Comparison of ENCODE assay signal across 17 cellular contexts in genomic region chrX:2266445-2267349, GRCh38.
"Had no signal": no experiment of that assay in that cellular context is flagged by ENCODE, and none has a peak within 500 bp of the region (broad histone marks: within the 10 kb centered on the region; RNA-seq: fewer than 3 reads in every experiment).

No MANE protein-coding gene starts in this region.

- H3K27ac Mint-ChIP-seq: activated CD4-positive, alpha-beta memory T cell treated with anti-CD3 and anti-CD28 coated beads for 36 hours; activated T-cell treated with anti-CD3 and anti-CD28 coated beads, Interleukin-2, amount 50 U/mL, for 72 hours had no signal

- H3K27me3 Mint-ChIP-seq: activated CD4-positive, alpha-beta memory T cell treated with anti-CD3 and anti-CD28 coated beads for 36 hours had no signal

- DNase-seq: activated CD4-positive, alpha-beta memory T cell treated with anti-CD3 and anti-CD28 coated beads for 36 hours; activated CD8-positive, alpha-beta memory T cell treated with anti-CD3 and anti-CD28 coated beads, Interleukin-2, amount 50 U/mL, for 4 hours; activated gamma-delta T cell treated with Interleukin-2 at 50 U/mL for 16 hours; activated T-cell treated with anti-CD3 and anti-CD28 coated beads, Interleukin-2, amount 50 U/mL, for 72 hours; effector CD4-positive, alpha-beta T cell; foreskin melanocyte; heart left ventricle; left lung; mesenchymal stem cell; right cardiac atrium; SK-N-SH; stimulated activated naive CD4-positive, alpha-beta T cell; T-helper 1 cell had no signal

- H3K4me3 Mint-ChIP-seq: activated CD4-positive, alpha-beta memory T cell treated with anti-CD3 and anti-CD28 coated beads for 36 hours; activated T-cell treated with anti-CD3 and anti-CD28 coated beads, Interleukin-2, amount 50 U/mL, for 72 hours had no signal

- ATAC-seq: activated T-cell treated with anti-CD3 and anti-CD28 coated beads, Interleukin-2, amount 50 U/mL, for 72 hours; heart left ventricle; left lung; right cardiac atrium had no signal

- H3K27ac ChIP-seq: coronary artery, heart left ventricle, left lung, upper lobe of left lung had no signal

- H3K9me3 Mint-ChIP-seq: activated T-cell treated with anti-CD3 and anti-CD28 coated beads, Interleukin-2, amount 50 U/mL, for 72 hours had no signal

- FAIRE-seq: astrocyte, islet of Langerhans had no signal
